2 cellular contexts compared by ENCODE assay signal in genomic region chr1:1788646-1789431, GRCh38.
TF ChIP-seq lines count a peak whose summit lies in the region.

No MANE protein-coding gene starts in this region.

TF ChIP-seq in HCT116, 20 proteins besides CTCF, POLR2A, EP300 and RAD21:
- TF ChIP-seq FOSL1 (IDR thresholded peaks at IDR 0.05; ENCODE audit: low read depth) (no peak), ATF3 (IDR thresholded peaks at IDR 0.05) (no peak), SIN3A (IDR thresholded peaks at IDR 0.05; ENCODE audit: low read depth) (no peak), EGR1 (IDR thresholded peaks at IDR 0.05; ENCODE audit: low read depth) (no peak), CBX3 (IDR thresholded peaks at IDR 0.05; ENCODE audit: low read depth) (no peak), EZH2phosphoT487 (IDR thresholded peaks at IDR 0.05; ENCODE audit: borderline replicate concordance) (no peak), CEBPB (IDR thresholded peaks at IDR 0.05; ENCODE audit: low read depth) (no peak), SRF (IDR thresholded peaks at IDR 0.05; ENCODE audit: low read depth) (no peak), JUND (IDR thresholded peaks at IDR 0.05) (no peak), MAX (IDR thresholded peaks at IDR 0.05) (no peak), YY1 (IDR thresholded peaks at IDR 0.05; ENCODE audit: extremely low read depth, insufficient replicate concordance, low read depth, low read length) (no peak), POLR2AphosphoS5 (IDR thresholded peaks at IDR 0.05; ENCODE audit: low read depth, low read length) (no peak)

TF ChIP-seq in GM12878, 131 proteins besides CTCF, POLR2A, EP300 and RAD21:
- TF ChIP-seq KAT2A (conservative IDR thresholded peaks at IDR 0.05; ENCODE audit: control insufficient read depth, low read depth, low read length) = no peak
- no peak for TF ChIP-seq NR2F1 (conservative IDR thresholded peaks at IDR 0.05)
- no peak for TF ChIP-seq EED (IDR thresholded peaks at IDR 0.05; ENCODE audit: low read depth)
- TF ChIP-seq RAD51 (IDR thresholded peaks at IDR 0.05) = no peak
- no peak for TF ChIP-seq RUNX3 (IDR thresholded peaks at IDR 0.05; ENCODE audit: low read length)
- no peak for TF ChIP-seq YY1 (IDR thresholded peaks at IDR 0.05; ENCODE audit: low read depth, low read length)
- peak; percentile 34; the same call in 1 of the 2 replicates for TF ChIP-seq SMC3 (IDR thresholded peaks at IDR 0.05; ENCODE audit: borderline replicate concordance, low read length)
